In the genomic region with DNA sequence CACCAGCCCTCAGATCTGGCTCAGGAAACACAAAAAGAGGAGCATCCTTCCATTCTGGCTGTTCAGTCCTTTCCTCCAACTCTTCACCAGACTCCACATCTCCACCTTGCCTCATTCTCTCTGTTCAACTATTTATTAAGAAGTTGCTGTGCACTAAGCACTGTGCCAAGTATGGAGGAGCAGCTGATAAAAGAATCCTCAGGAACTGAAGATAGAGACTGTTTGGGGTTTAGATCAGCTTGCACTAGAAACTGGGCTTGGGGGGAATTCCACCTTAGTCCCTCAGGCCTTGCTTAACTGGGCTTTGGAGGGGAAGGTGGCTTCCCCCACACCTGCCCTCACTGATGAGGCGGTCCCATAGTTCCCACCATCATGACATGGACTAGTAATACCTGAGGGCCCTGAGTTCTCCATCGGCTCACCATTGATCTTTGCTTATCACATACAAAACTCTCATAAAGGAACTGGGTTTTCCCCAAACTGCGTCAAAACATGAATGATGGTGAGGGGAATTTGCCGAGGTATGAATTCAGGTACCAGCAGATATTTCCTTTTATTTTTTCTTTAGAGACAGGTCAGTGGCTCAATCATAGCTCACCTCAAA, we compare ENCODE assay signal across 12 cellular contexts. TPM values are rescaled to one million over a fixed set of nuclear protein-coding genes. Genes with fewer than 3 reads are reported as not detected.
A peak's percentile ranks its signal among the peaks of the same experiment; 100 is the strongest.
DNase-seq lines count a peak whose midpoint lies in the region; ATAC-seq and TF ChIP-seq lines count a peak whose summit lies in the region.
"Had no signal": no experiment of that assay in that cellular context is flagged by ENCODE, and none has a peak within 500 bp of the region (broad histone marks: within the 10 kb centered on the region; RNA-seq: fewer than 3 reads in every experiment).

No MANE protein-coding gene starts in this region.

- DNase-seq in GM13976 (ENCODE audit: low spot score) (peak; percentile 20), gastrocnemius medialis (no peak), MCF 10A (ENCODE audit: unreplicated experiment) (no peak), SKM-1 (lab: John Stamatoyannopoulos, UW; ENCODE audit: unreplicated experiment) (no peak), NCI-H2171 (lab: John Stamatoyannopoulos, UW) (no peak)
- DNase-seq in activated CD8-positive, alpha-beta T cell treated with anti-CD3 and anti-CD28 coated beads for 36 hours, result peak; percentile 24
- DNase-seq: activated gamma-delta T cell, DMS79, NCI-H1417 had no signal

- H3K36me3 ChIP-seq in gastrocnemius medialis, result no peaks in the 10 kb centered on the region

- ATAC-seq in GM19395 (IDR thresholded peaks at IDR 0.05; ENCODE audit: unreplicated experiment) (peak; percentile 72), HG03039 (IDR thresholded peaks at IDR 0.05; ENCODE audit: unreplicated experiment) (peak; percentile 71), gastrocnemius medialis (no peak)
- peak; percentile 67 for ATAC-seq in activated CD8-positive, alpha-beta T cell treated with anti-CD3 and anti-CD28 coated beads for 36 hours

- no peaks in the 10 kb centered on the region for H3K9me3 Mint-ChIP-seq in activated CD8-positive, alpha-beta T cell treated with anti-CD3 and anti-CD28 coated beads for 36 hours
- H3K9me3 Mint-ChIP-seq in MCF 10A (ENCODE audit: unreplicated experiment), result no peaks in the 10 kb centered on the region

- H3K27ac Mint-ChIP-seq in activated CD8-positive, alpha-beta T cell treated with anti-CD3 and anti-CD28 coated beads for 36 hours, result peak overlapping the region; percentile 27
- no peak overlapping the region for H3K27ac Mint-ChIP-seq in MCF 10A (ENCODE audit: low read depth, unreplicated experiment)

- POLR2A ChIA-PET in activated CD8-positive, alpha-beta T cell treated with anti-CD3 and anti-CD28 coated beads for 36 hours (lab: Charles Lee), result interaction anchor here (0.9 kb wide), 1 partner anchor 57 kb away, joined by 3 read pairs; no protein-coding TSS in a partner anchor
- POLR2A ChIA-PET in MCF 10A (lab: Yijun Ruan, JAX), result no interaction called here

- H3K9me3 ChIP-seq in gastrocnemius medialis, result no peaks in the 10 kb centered on the region

- no peak overlapping the region for H3K27ac ChIP-seq in gastrocnemius medialis

- TF ChIP-seq POLR2A in gastrocnemius medialis (IDR thresholded peaks at IDR 0.05), result no peak

- H3K4me1 ChIP-seq in gastrocnemius medialis, result no peaks in the 10 kb centered on the region

- intact Hi-C loops in activated CD8-positive, alpha-beta T cell treated with anti-CD3 and anti-CD28 coated beads for 36 hours (cut with micrococcal nuclease), result no loop called here
- intact Hi-C loops in gastrocnemius medialis (cut with DNase I; ENCODE audit: low total_unique reads), result no loop called here
- intact Hi-C loops in MCF 10A (cut with micrococcal nuclease), result no loop called here

- H3K27me3 Mint-ChIP-seq in activated CD8-positive, alpha-beta T cell treated with anti-CD3 and anti-CD28 coated beads for 36 hours, result no peaks in the 10 kb centered on the region
- no peaks in the 10 kb centered on the region for H3K27me3 Mint-ChIP-seq in MCF 10A (ENCODE audit: insufficient read depth, unreplicated experiment)

- no peak for TF ChIP-seq CTCF in GM13976 (IDR thresholded peaks at IDR 0.05; ENCODE audit: borderline replicate concordance, control extremely low read depth, extremely low read depth, insufficient read depth, missing control alignments)
- TF ChIP-seq CTCF in activated CD8-positive, alpha-beta T cell treated with anti-CD3 and anti-CD28 coated beads for 36 hours (IDR thresholded peaks at IDR 0.05), result no peak
- no peak for TF ChIP-seq CTCF in gastrocnemius medialis (IDR thresholded peaks at IDR 0.05 in 4 of 5, conservative IDR thresholded peaks at IDR 0.05 in 1 of 5)
- TF ChIP-seq CTCF in MCF 10A (IDR thresholded peaks at IDR 0.05; ENCODE audit: unreplicated experiment), result no peak

- no TSS peak for BruUV-seq in MCF 10A (replicated peaks; lab: Mats Ljungman, UMichigan)

- H3K4me3 Mint-ChIP-seq in activated CD8-positive, alpha-beta T cell treated with anti-CD3 and anti-CD28 coated beads for 36 hours, result no peak overlapping the region
- no peak overlapping the region for H3K4me3 Mint-ChIP-seq in MCF 10A (ENCODE audit: unreplicated experiment)

- H3K36me3 Mint-ChIP-seq in activated CD8-positive, alpha-beta T cell treated with anti-CD3 and anti-CD28 coated beads for 36 hours (ENCODE audit: low read depth), result no peaks in the 10 kb centered on the region
- H3K36me3 Mint-ChIP-seq in MCF 10A (ENCODE audit: insufficient read depth, unreplicated experiment), result no peaks in the 10 kb centered on the region

- CTCF ChIA-PET in activated CD8-positive, alpha-beta T cell treated with anti-CD3 and anti-CD28 coated beads for 36 hours (lab: Charles Lee), result interaction anchor here (0.7 to 0.9 kb wide), 2 partner anchors 36 to 39 kb away, joined by 4 read pairs; no protein-coding TSS in a partner anchor
- CTCF ChIA-PET in MCF 10A (lab: Yijun Ruan, JAX), result interaction anchor here (1.5 kb wide), 1 partner anchor 35 kb away, joined by 3 read pairs; no protein-coding TSS in a partner anchor

- H3K27me3 ChIP-seq in gastrocnemius medialis, result no peaks in the 10 kb centered on the region

- in situ Hi-C loops in GM13976 (cut with MboI; ENCODE audit: low sequenced_read_pairs, unreplicated experiment) (no loop called here), gastrocnemius medialis (cut with MboI; ENCODE audit: low sequenced_read_pairs in 4 of 4) (no loop called here)

- peaks cover 34% of the 10 kb centered on the region for H3K4me1 Mint-ChIP-seq in activated CD8-positive, alpha-beta T cell treated with anti-CD3 and anti-CD28 coated beads for 36 hours (ENCODE audit: low read depth)
- no peaks in the 10 kb centered on the region for H3K4me1 Mint-ChIP-seq in MCF 10A (ENCODE audit: insufficient read depth, unreplicated experiment)

- H3K4me3 ChIP-seq in gastrocnemius medialis, result no peak overlapping the region

RNA-seq across cellular contexts. Expression of gene CCR8, which starts 1.7 kb away (rescaled TPM):
- under 1 TPM; 0.34 to 0.56 TPM for total RNA-seq in activated CD8-positive, alpha-beta T cell treated with anti-CD3 and anti-CD28 coated beads for 36 hours
- total RNA-seq in gastrocnemius medialis (not detected), MCF 10A (2022) (not detected in 2 replicates)
- total RNA-seq: RPMI7951 had no signal

RNA-seq across cellular contexts. Expression of gene CX3CR1, which starts 48.0 kb away (rescaled TPM):
- under 1 TPM; 0.34 to 0.88 TPM for total RNA-seq in activated CD8-positive, alpha-beta T cell treated with anti-CD3 and anti-CD28 coated beads for 36 hours
- total RNA-seq in gastrocnemius medialis (under 1 TPM; 0.25 to 0.49 (median 0.35) TPM), MCF 10A (2022) (not detected in 2 replicates)

RNA-seq across cellular contexts. Expression of gene SLC25A38, which starts 55.3 kb away (rescaled TPM):
- total RNA-seq in activated CD8-positive, alpha-beta T cell treated with anti-CD3 and anti-CD28 coated beads for 36 hours, result 10 to 100 TPM; 25.0 to 28.2 TPM
- total RNA-seq in gastrocnemius medialis (10 to 100 TPM; 43.8 to 51.2 (median 48.2) TPM), MCF 10A (2022) (37.6 and 45.9 TPM in 2 replicates)

Comparison
In these comparisons a context has a peak if more than half of its experiments do, and no peak if none do; other contexts are left out.
1. DNase-seq: peak in GM13976 (single experiment) and activated CD8-positive, alpha-beta T cell treated with anti-CD3 and anti-CD28 coated beads for 36 hours (single experiment); none in gastrocnemius medialis (0 of 2), MCF 10A (single experiment), SKM-1 (single experiment) and NCI-H2171 (single experiment).
2. ATAC-seq: peak in GM19395 (single experiment), HG03039 (single experiment) and activated CD8-positive, alpha-beta T cell treated with anti-CD3 and anti-CD28 coated beads for 36 hours (single experiment); none in gastrocnemius medialis (0 of 2).